21 cellular contexts compared by ENCODE assay signal in the genomic region with DNA sequence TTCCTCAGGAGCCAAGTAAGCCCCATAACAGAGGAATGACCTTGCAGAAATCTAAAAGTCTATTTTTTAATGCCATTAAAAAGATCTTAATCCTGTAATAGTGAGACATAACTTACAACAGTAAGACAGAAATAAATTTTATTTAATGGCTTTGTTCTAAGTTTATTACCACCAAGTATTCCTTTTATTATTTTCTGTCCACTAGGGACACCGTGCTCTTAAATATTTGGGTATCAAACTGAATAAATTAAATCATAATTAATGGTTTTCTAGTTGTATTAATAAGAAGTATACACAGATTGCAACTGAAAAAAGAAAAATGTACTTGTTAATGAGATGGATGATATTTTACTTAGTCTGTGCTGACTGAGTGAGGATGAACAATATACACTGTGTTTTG. TPM values are rescaled to one million over a fixed set of nuclear protein-coding genes. Genes with fewer than 3 reads are reported as not detected.
DNase-seq lines count a peak whose midpoint lies in the region; ATAC-seq, FAIRE-seq and TF ChIP-seq lines count a peak whose summit lies in the region.
"Had no signal": no experiment of that assay in that cellular context is flagged by ENCODE, and none has a peak within 500 bp of the region (broad histone marks: within the 10 kb centered on the region; RNA-seq: fewer than 3 reads in every experiment).

No MANE protein-coding gene starts in this region.

- ATAC-seq in pancreas = no peak
- ATAC-seq in HG03342 (IDR thresholded peaks at IDR 0.05; ENCODE audit: unreplicated experiment) = no peak
- ATAC-seq: body of pancreas, gastroesophageal sphincter, T-cell had no signal

- no peaks in the 10 kb centered on the region for H3K9me3 Mint-ChIP-seq in endodermal cell
- H3K9me3 Mint-ChIP-seq: activated naive CD4-positive, alpha-beta T cell treated with anti-CD3 and anti-CD28 coated beads for 36 hours; memory B cell; T-cell had no signal

- H3K27me3 ChIP-seq in endodermal cell (ENCODE audit: control insufficient read depth, insufficient read depth, low read length, poor library complexity, severe bottlenecking) (no peaks in the 10 kb centered on the region), pancreas (no peaks in the 10 kb centered on the region)
- H3K27me3 ChIP-seq: body of pancreas, gastroesophageal sphincter, stomach, vagina had no signal

- H3K9me3 ChIP-seq in endodermal cell (ENCODE audit: control insufficient read depth, low read length) (no peaks in the 10 kb centered on the region), pancreas (no peaks in the 10 kb centered on the region)
- H3K9me3 ChIP-seq: body of pancreas, gastroesophageal sphincter, stomach, vagina had no signal

- H3K27me3 Mint-ChIP-seq in endodermal cell (ENCODE audit: insufficient read depth) = no peaks in the 10 kb centered on the region

- peaks cover 34% of the 10 kb centered on the region for H3K4me1 Mint-ChIP-seq in endodermal cell

- no peak overlapping the region for H3K9ac ChIP-seq in endodermal cell (ENCODE audit: extremely low read depth, low read length, poor library complexity, severe bottlenecking)

- peak overlapping the region; percentile 93 for H3K4me3 Mint-ChIP-seq in endodermal cell
- H3K4me3 Mint-ChIP-seq: activated naive CD4-positive, alpha-beta T cell treated with anti-CD3 and anti-CD28 coated beads for 36 hours; memory B cell had no signal

- no CpG with 5 or more reads among the region's 1 CpG for WGBS in endodermal cell (ENCODE audit: insufficient coverage in 1 of 2, insufficient read length in 1 of 2), 2 experiments
- WGBS in pancreas, 2 donors = 84 to 85% methylated on average over 1 of the region's 1 CpG

- H3K36me3 Mint-ChIP-seq in endodermal cell (ENCODE audit: low read depth) = no peaks in the 10 kb centered on the region
- H3K36me3 Mint-ChIP-seq: memory B cell, T-cell had no signal

- DNase-seq in GM19239 (ENCODE audit: insufficient read length, low spot score) (no peak), NCI-H69 (lab: John Stamatoyannopoulos, UW) (peak; percentile 39), endodermal cell (no peak), pancreas (no peak), SIG-M5 treated with dmso at 0.1 percent for 504 hours (lab: John Stamatoyannopoulos, UW; ENCODE audit: unreplicated experiment) (no peak)
- DNase-seq in activated CD4-positive, CD25-positive, alpha-beta regulatory T cell (lab: John Stamatoyannopoulos, UW) = no peak
- DNase-seq: activated CD4-positive, alpha-beta T cell treated with anti-CD3 and anti-CD28 coated beads for 4 hours; activated naive CD4-positive, alpha-beta T cell treated with anti-CD3 and anti-CD28 coated beads for 36 hours; body of pancreas; effector CD8-positive, alpha-beta T cell; Karpas-422; NCI-H187 treated with DMSO at 0.1 percent for 48 hours; NCI-H524; stimulated activated CD4-positive, alpha-beta T cell treated with anti-CD3 and anti-CD28 coated beads, Interleukin-12 subunit alpha, Interleukin-12 subunit beta, amount 100 ng/mL, for 4 hours; stomach; T-cell had no signal

- FAIRE-seq in GM19239 (lab: Jason Lieb, UNC) (peak; percentile 75), pancreas (lab: Jason Lieb, UNC) (peak; percentile 23)
- FAIRE-seq: RCC 7860 had no signal

- no peak overlapping the region for H3K4me3 ChIP-seq in endodermal cell (ENCODE audit: low read length)
- H3K4me3 ChIP-seq in pancreas = no peak overlapping the region
- H3K4me3 ChIP-seq: body of pancreas, gastroesophageal sphincter, stomach, vagina had no signal

- peak; percentile 11 for TF ChIP-seq CTCF in endodermal cell (conservative IDR thresholded peaks at IDR 0.05)
- TF ChIP-seq CTCF in pancreas (IDR thresholded peaks at IDR 0.05) = no peak

- H3K36me3 ChIP-seq in endodermal cell (ENCODE audit: control insufficient read depth, insufficient read depth, low read length) (no peaks in the 10 kb centered on the region), pancreas (no peaks in the 10 kb centered on the region)
- H3K36me3 ChIP-seq: gastroesophageal sphincter, stomach, vagina had no signal

- H3K4me1 ChIP-seq in endodermal cell (ENCODE audit: control insufficient read depth, insufficient read depth, low read length) = no peaks in the 10 kb centered on the region
- peaks cover 0 to 2% (median 0%) of the 10 kb centered on the region in 3 donors for H3K4me1 ChIP-seq in pancreas

- no peak overlapping the region for H3K27ac Mint-ChIP-seq in endodermal cell
- H3K27ac Mint-ChIP-seq: activated naive CD4-positive, alpha-beta T cell treated with anti-CD3 and anti-CD28 coated beads for 36 hours; memory B cell; T-cell had no signal

- no peak overlapping the region for H3K27ac ChIP-seq in endodermal cell (ENCODE audit: low read depth, low read length)
- H3K27ac ChIP-seq in pancreas = no peak overlapping the region
- H3K27ac ChIP-seq: body of pancreas, gastroesophageal sphincter, stomach, vagina had no signal

- intact Hi-C loops in pancreas (cut with DNase I) = no loop called here

RNA-seq across cellular contexts. Expression of a gene that starts 3.1 kb away (rescaled TPM):
- 10 to 100 TPM; 47.7 to 48.4 TPM for total RNA-seq in endodermal cell
- polyA plus RNA-seq in endodermal cell (2013, experiment 1 of 2) = 19.4 TPM
- polyA plus RNA-seq in endodermal cell (2013, experiment 2 of 2) = 15.0 TPM
- 1 to 10 TPM in 5 of 6 donors, under 1 TPM in 1; 0.79 to 4.6 (median 2.8) TPM for total RNA-seq in pancreas
- 1 to 10 TPM; 1.2 to 3.8 TPM for polyA plus RNA-seq in pancreas

Comparison
In these comparisons a context has a peak if more than half of its experiments do, and no peak if none do; other contexts are left out.
1. RNA of a gene that starts 3.1 kb away (total RNA-seq): 47.7 to 48.4 TPM in endodermal cell; 0.79 to 4.6 TPM in pancreas; every median in the first group is over 4 times any median in the second.